In genomic region chr5:132408965-132409364, GRCh38 we compare ENCODE assay signal across 12 cellular contexts. TPM values are rescaled to one million over a fixed set of nuclear protein-coding genes. Genes with fewer than 3 reads are reported as not detected.
A peak's percentile ranks its signal among the peaks of the same experiment; 100 is the strongest.
DNase-seq lines count a peak whose midpoint lies in the region; ATAC-seq and TF ChIP-seq lines count a peak whose summit lies in the region.
"Had no signal": no experiment of that assay in that cellular context is flagged by ENCODE, and none has a peak within 500 bp of the region (broad histone marks: within the 10 kb centered on the region; RNA-seq: fewer than 3 reads in every experiment).

No MANE protein-coding gene starts in this region.

- H3K27me3 Mint-ChIP-seq in activated naive CD8-positive, alpha-beta T cell treated with anti-CD3 and anti-CD28 coated beads, Interleukin-2, amount 10 ng/mL, durations not matched to agents 7 days and 5 days: no peaks in the 10 kb centered on the region
- no peaks in the 10 kb centered on the region for H3K27me3 Mint-ChIP-seq in naive thymus-derived CD8-positive, alpha-beta T cell
- H3K27me3 Mint-ChIP-seq: dendritic cell treated with granulocyte-macrophage colony-stimulating factor and Interleukin-4, amounts not matched to agents 40 ng/mL and 50 ng/mL, for 4 days had no signal

- peaks cover 0 to 6% (median 0%) of the 10 kb centered on the region in 12 donors for H3K9me3 ChIP-seq in heart left ventricle
- H3K9me3 ChIP-seq in upper lobe of right lung: no peaks in the 10 kb centered on the region

- H3K4me1 Mint-ChIP-seq in activated naive CD8-positive, alpha-beta T cell treated with anti-CD3 and anti-CD28 coated beads, Interleukin-2, amount 10 ng/mL, durations not matched to agents 7 days and 5 days: peaks cover 51% of the 10 kb centered on the region
- H3K4me1 Mint-ChIP-seq in naive thymus-derived CD8-positive, alpha-beta T cell: peaks cover 35 to 84% (median 74%) of the 10 kb centered on the region in 4 donors

- TF ChIP-seq CTCF in heart left ventricle (IDR thresholded peaks at IDR 0.05): no peak
- no peak for TF ChIP-seq CTCF in upper lobe of right lung (IDR thresholded peaks at IDR 0.05)

- POLR2A ChIA-PET in activated naive CD8-positive, alpha-beta T cell treated with anti-CD3 and anti-CD28 coated beads, Interleukin-2, amount 10 ng/mL, durations not matched to agents 7 days and 5 days (lab: Charles Lee): interaction anchor here (1.0 to 5.3 kb wide), 7 partner anchors 17 to 88 kb away, joined by 3 to 135 read pairs (median 45); partner anchors contain the start of gene IRF1
- POLR2A ChIA-PET in naive thymus-derived CD8-positive, alpha-beta T cell (lab: Charles Lee): interaction anchor here (0.6 to 8.6 kb wide), 5 partner anchors 18 to 367 kb away, joined by 3 to 178 read pairs (median 62); partner anchors contain the start of gene IRF1

- H3K4me1 ChIP-seq in heart left ventricle (peaks cover 4 to 51% (median 39%) of the 10 kb centered on the region in 12 donors), upper lobe of right lung (peaks cover 44% of the 10 kb centered on the region)

- ATAC-seq in heart left ventricle (no peak), left ventricle myocardium superior (no peak), upper lobe of right lung (no peak), HG03432 (IDR thresholded peaks at IDR 0.05; ENCODE audit: unreplicated experiment) (no peak)
- no peak for ATAC-seq in activated naive CD8-positive, alpha-beta T cell treated with anti-CD3 and anti-CD28 coated beads, Interleukin-2, amount 10 ng/mL, durations not matched to agents 7 days and 5 days (ENCODE audit: low read depth)
- no peak for ATAC-seq in naive thymus-derived CD8-positive, alpha-beta T cell

- peaks cover 30% of the 10 kb centered on the region for H3K36me3 Mint-ChIP-seq in activated naive CD8-positive, alpha-beta T cell treated with anti-CD3 and anti-CD28 coated beads, Interleukin-2, amount 10 ng/mL, durations not matched to agents 7 days and 5 days
- H3K36me3 Mint-ChIP-seq in naive thymus-derived CD8-positive, alpha-beta T cell: peaks cover 0 to 5% (median 2%) of the 10 kb centered on the region in 3 donors

- no peak for TF ChIP-seq POLR2A in heart left ventricle (IDR thresholded peaks at IDR 0.05)

- peak overlapping the region; percentile 96 for H3K27ac Mint-ChIP-seq in activated naive CD8-positive, alpha-beta T cell treated with anti-CD3 and anti-CD28 coated beads, Interleukin-2, amount 10 ng/mL, durations not matched to agents 7 days and 5 days
- peak overlapping the region; percentile 92 to 99 (median 96) for H3K27ac Mint-ChIP-seq in naive thymus-derived CD8-positive, alpha-beta T cell
- H3K27ac Mint-ChIP-seq: dendritic cell treated with granulocyte-macrophage colony-stimulating factor and Interleukin-4, amounts not matched to agents 40 ng/mL and 50 ng/mL, for 4 days had no signal

- H3K4me3 ChIP-seq in heart left ventricle (no peak overlapping the region), upper lobe of right lung (no peak overlapping the region)

- WGBS in heart left ventricle, 4 donors: 24 to 51% (median 39%) methylated on average over 2 of the region's 2 CpGs

- peak overlapping the region in 10 of 12 donors; percentile 8 to 99 (median 98) for H3K27ac ChIP-seq in heart left ventricle
- peak overlapping the region; percentile 98 for H3K27ac ChIP-seq in upper lobe of right lung

- peak overlapping the region; percentile 91 for H3K4me3 Mint-ChIP-seq in activated naive CD8-positive, alpha-beta T cell treated with anti-CD3 and anti-CD28 coated beads, Interleukin-2, amount 10 ng/mL, durations not matched to agents 7 days and 5 days
- H3K4me3 Mint-ChIP-seq in naive thymus-derived CD8-positive, alpha-beta T cell: peak overlapping the region; percentile 81 to 96 (median 88)
- H3K4me3 Mint-ChIP-seq: dendritic cell treated with granulocyte-macrophage colony-stimulating factor and Interleukin-4, amounts not matched to agents 40 ng/mL and 50 ng/mL, for 4 days had no signal

- no peak for DNase-seq in heart left ventricle
- DNase-seq in left ventricle myocardium superior: no peak
- no peak for DNase-seq in activated naive CD8-positive, alpha-beta T cell treated with anti-CD3 and anti-CD28 coated beads, Interleukin-2, amount 10 ng/mL, durations not matched to agents 7 days and 5 days
- DNase-seq in naive thymus-derived CD8-positive, alpha-beta T cell: no peak
- no peak for DNase-seq in upper lobe of right lung
- no peak for DNase-seq in RPMI8226
- no peak for DNase-seq in stimulated activated naive CD4-positive, alpha-beta T cell treated with Interleukin-2 at 50 U/mL for 16 hours (lab: John Stamatoyannopoulos, UW)
- DNase-seq: activated effector memory CD4-positive, alpha-beta T cell treated with anti-CD3 and anti-CD28 coated beads, Interleukin-2, amount 50 U/mL, for 16 hours; NCI-H2171 treated with DMSO at 0.1 percent for 48 hours; OCI-M1 had no signal

- H3K27me3 ChIP-seq in heart left ventricle (no peaks in the 10 kb centered on the region), upper lobe of right lung (no peaks in the 10 kb centered on the region)

- peaks cover 9% of the 10 kb centered on the region for H3K9me3 Mint-ChIP-seq in activated naive CD8-positive, alpha-beta T cell treated with anti-CD3 and anti-CD28 coated beads, Interleukin-2, amount 10 ng/mL, durations not matched to agents 7 days and 5 days
- H3K9me3 Mint-ChIP-seq in naive thymus-derived CD8-positive, alpha-beta T cell: peaks cover 0 to 2% (median 0%) of the 10 kb centered on the region in 9 donors
- H3K9me3 Mint-ChIP-seq: dendritic cell treated with granulocyte-macrophage colony-stimulating factor and Interleukin-4, amounts not matched to agents 40 ng/mL and 50 ng/mL, for 4 days had no signal

- peaks cover 0 to 3% (median 0%) of the 10 kb centered on the region in 9 donors for H3K36me3 ChIP-seq in heart left ventricle
- H3K36me3 ChIP-seq in upper lobe of right lung: no peaks in the 10 kb centered on the region

- intact Hi-C loops in heart left ventricle (cut with DNase I) (loop anchor here in 4 of 10 donors (2.0 kb wide), 2 partner anchors 18 to 20 kb away; no protein-coding TSS in a partner anchor), left ventricle myocardium superior (cut with micrococcal nuclease) (no loop called here), upper lobe of right lung (cut with DNase I) (no loop called here)

RNA-seq across cellular contexts. Expression of gene SLC22A5, which starts 39.5 kb away (rescaled TPM):
- total RNA-seq in heart left ventricle: 10 to 100 TPM in 8 of 9 donors, 1 to 10 TPM in 1; 7.5 to 42.5 (median 13.5) TPM
- polyA plus RNA-seq in heart left ventricle: 10 to 100 TPM; 11.1 to 50.1 TPM
- 26.6 TPM for total RNA-seq in left ventricle myocardium superior
- total RNA-seq in activated naive CD8-positive, alpha-beta T cell treated with anti-CD3 and anti-CD28 coated beads, Interleukin-2, amount 10 ng/mL, durations not matched to agents 7 days and 5 days: 1 to 10 TPM; 5.1 to 6.0 TPM
- total RNA-seq in naive thymus-derived CD8-positive, alpha-beta T cell: 10 to 100 TPM in 1 of 2 experiments, 1 to 10 TPM in 1; 9.9 to 11.1 TPM
- 1 to 10 TPM; 1.9 to 3.2 (median 2.0) TPM for polyA plus RNA-seq in naive thymus-derived CD8-positive, alpha-beta T cell
- total RNA-seq in upper lobe of right lung: 10.2 TPM
